In the genomic region with DNA sequence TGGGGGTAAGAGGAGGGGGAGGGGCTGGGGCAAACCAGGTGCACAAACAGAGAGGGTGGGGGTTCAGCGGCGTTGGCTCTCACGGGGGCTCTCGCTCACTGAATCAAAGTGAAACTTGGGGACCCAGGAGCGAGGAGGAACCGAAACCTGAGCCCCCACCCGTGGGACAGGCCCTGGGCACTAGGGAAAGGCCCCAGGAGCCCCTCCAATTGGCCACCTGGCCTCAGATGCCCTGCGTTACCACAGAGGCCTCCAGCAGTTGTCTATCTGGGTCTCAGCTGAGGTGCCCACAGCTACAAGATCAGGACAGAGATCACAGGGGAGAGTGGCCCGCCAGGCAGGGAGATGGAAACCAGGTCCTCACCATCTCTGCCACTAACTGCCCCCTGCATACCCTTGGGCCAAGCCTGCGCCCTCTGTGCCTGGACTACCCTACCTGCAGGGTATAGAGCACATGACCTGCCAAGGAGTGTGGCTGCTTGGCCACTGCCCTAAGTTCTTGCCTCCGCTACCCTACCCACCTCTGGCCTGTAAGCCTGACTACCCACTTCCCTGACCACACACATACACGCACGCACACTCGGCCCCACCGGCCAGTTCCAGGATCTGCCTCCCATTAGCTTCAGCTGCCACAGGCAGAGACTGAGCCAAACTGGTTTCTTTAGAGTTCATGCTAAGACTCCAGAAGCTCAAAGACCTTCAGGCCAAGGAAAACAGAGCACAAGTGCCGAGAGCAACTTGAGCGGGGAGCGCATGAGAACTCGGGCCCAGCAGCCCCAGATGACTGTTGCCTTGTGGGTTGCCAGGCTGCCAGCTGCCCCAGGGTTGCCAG, we compare ENCODE assay signal across 12 cellular contexts. TPM values are rescaled to one million over a fixed set of nuclear protein-coding genes. Genes with fewer than 3 reads are reported as not detected.
A peak's percentile ranks its signal among the peaks of the same experiment; 100 is the strongest.
DNase-seq lines count a peak whose midpoint lies in the region; ATAC-seq and TF ChIP-seq lines count a peak whose summit lies in the region.
"Had no signal": no experiment of that assay in that cellular context is flagged by ENCODE, and none has a peak within 500 bp of the region (broad histone marks: within the 10 kb centered on the region; RNA-seq: fewer than 3 reads in every experiment).

No MANE protein-coding gene starts in this region.

- peaks cover 36% of the 10 kb centered on the region for H3K27me3 Mint-ChIP-seq in activated naive CD4-positive, alpha-beta T cell treated with anti-CD3 and anti-CD28 coated beads for 36 hours (ENCODE audit: low read depth)

- WGBS in esophagus squamous epithelium, 2 donors = 48 to 56% methylated on average over 9 to 11 of the region's 19 CpGs

- peak; percentile 75 for ATAC-seq in GM18511 (IDR thresholded peaks at IDR 0.05; ENCODE audit: unreplicated experiment)
- ATAC-seq in GM21423 (IDR thresholded peaks at IDR 0.05; ENCODE audit: unreplicated experiment) = peak; percentile 53
- peak; percentile 54 for ATAC-seq in HG03135 (IDR thresholded peaks at IDR 0.05; ENCODE audit: unreplicated experiment)
- ATAC-seq: foreskin keratinocyte had no signal

- TF ChIP-seq POLR2A in esophagus squamous epithelium (IDR thresholded peaks at IDR 0.05) = no peak

- CTCF ChIA-PET in activated naive CD4-positive, alpha-beta T cell treated with anti-CD3 and anti-CD28 coated beads for 36 hours (lab: Charles Lee) = interaction anchor here (1.0 kb wide), 1 partner anchor 121 kb away, joined by 4 read pairs; no protein-coding TSS in a partner anchor

- peaks cover 0 to 94% (median 0%) of the 10 kb centered on the region in 4 donors for H3K27me3 ChIP-seq in esophagus squamous epithelium
- H3K27me3 ChIP-seq: thyroid gland had no signal

- peaks cover 0 to 15% (median 14%) of the 10 kb centered on the region in 3 donors for H3K9me3 ChIP-seq in esophagus squamous epithelium
- H3K9me3 ChIP-seq: thyroid gland had no signal

- no peak overlapping the region for H3K4me3 ChIP-seq in esophagus squamous epithelium
- H3K4me3 ChIP-seq: thyroid gland had no signal

- intact Hi-C loops in activated naive CD4-positive, alpha-beta T cell treated with anti-CD3 and anti-CD28 coated beads for 36 hours (cut with micrococcal nuclease) = no loop called here
- intact Hi-C loops in esophagus squamous epithelium (cut with DNase I) = loop anchor here (5.0 to 10.0 kb wide), 2 partner anchors 117 to 371 kb away; no protein-coding TSS in a partner anchor

- peaks cover 0 to 2% (median 0%) of the 10 kb centered on the region in 3 donors for H3K4me1 ChIP-seq in esophagus squamous epithelium
- H3K4me1 ChIP-seq: foreskin keratinocyte, thyroid gland had no signal

- H3K36me3 ChIP-seq in esophagus squamous epithelium = no peaks in the 10 kb centered on the region
- H3K36me3 ChIP-seq: thyroid gland had no signal

- H3K36me3 Mint-ChIP-seq in activated naive CD4-positive, alpha-beta T cell treated with anti-CD3 and anti-CD28 coated beads for 36 hours (ENCODE audit: low read depth) = peaks cover 9% of the 10 kb centered on the region
- H3K36me3 Mint-ChIP-seq: brain had no signal

- no peak overlapping the region for H3K4me3 Mint-ChIP-seq in activated naive CD4-positive, alpha-beta T cell treated with anti-CD3 and anti-CD28 coated beads for 36 hours
- H3K4me3 Mint-ChIP-seq: brain had no signal

- no peak for TF ChIP-seq CTCF in esophagus squamous epithelium (IDR thresholded peaks at IDR 0.05)

- peak; percentile 88 for DNase-seq in germinal center (ENCODE audit: low spot score)
- DNase-seq in activated CD8-positive, alpha-beta memory T cell treated with anti-CD3 and anti-CD28 coated beads, Interleukin-2, amount 50 U/mL, for 48 hours = no peak
- no peak for DNase-seq in activated naive CD4-positive, alpha-beta T cell (lab: John Stamatoyannopoulos, UW)
- DNase-seq in activated naive CD4-positive, alpha-beta T cell treated with anti-CD3 and anti-CD28 coated beads for 36 hours = no peak
- no peak for DNase-seq in esophagus squamous epithelium (lab: John Stamatoyannopoulos, UW)
- DNase-seq: DMS79, foreskin keratinocyte, thyroid gland had no signal

- H3K27ac ChIP-seq in esophagus squamous epithelium = no peak overlapping the region
- H3K27ac ChIP-seq: foreskin keratinocyte, thyroid gland had no signal

- peaks cover 16% of the 10 kb centered on the region for H3K9me3 Mint-ChIP-seq in activated naive CD4-positive, alpha-beta T cell treated with anti-CD3 and anti-CD28 coated beads for 36 hours

- H3K27ac Mint-ChIP-seq in activated naive CD4-positive, alpha-beta T cell treated with anti-CD3 and anti-CD28 coated beads for 36 hours = no peak overlapping the region
- H3K27ac Mint-ChIP-seq: brain had no signal

- peaks cover 3% of the 10 kb centered on the region for H3K4me1 Mint-ChIP-seq in activated naive CD4-positive, alpha-beta T cell treated with anti-CD3 and anti-CD28 coated beads for 36 hours (ENCODE audit: low read depth)
- H3K4me1 Mint-ChIP-seq: brain had no signal

RNA-seq across cellular contexts. Expression of gene PAX5, which starts 39.9 kb away (rescaled TPM):
- total RNA-seq in activated naive CD4-positive, alpha-beta T cell treated with anti-CD3 and anti-CD28 coated beads for 36 hours = under 1 TPM; 0.21 to 0.27 TPM
- total RNA-seq in esophagus squamous epithelium = under 1 TPM in 2 of 4 donors, not detected in 2; under 0.01 to 0.29 TPM
